ENCODE assay signal across 16 cellular contexts in the genomic region with DNA sequence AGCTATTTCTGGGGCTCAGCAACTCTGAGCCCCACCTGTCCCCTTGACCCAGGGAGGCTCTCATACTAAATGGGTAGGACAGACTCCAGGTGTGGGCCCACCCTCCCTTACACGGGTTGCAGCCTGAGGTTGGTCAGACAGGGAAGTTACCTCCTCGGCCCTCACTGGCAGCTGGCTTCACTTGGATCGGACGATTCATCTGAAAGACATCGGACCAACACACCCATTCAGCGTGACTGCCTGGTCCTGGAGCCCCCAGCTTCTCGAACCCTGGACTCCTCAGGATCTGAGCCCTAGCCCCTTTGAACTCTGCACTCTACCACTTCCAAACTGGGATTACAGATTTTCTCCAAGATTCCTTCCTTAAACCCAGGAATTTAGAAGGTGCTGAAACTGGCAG. TPM values are rescaled to one million over a fixed set of nuclear protein-coding genes. Genes with fewer than 3 reads are reported as not detected.
DNase-seq lines count a peak whose midpoint lies in the region; ATAC-seq and TF ChIP-seq lines count a peak whose summit lies in the region.
"Had no signal": no experiment of that assay in that cellular context is flagged by ENCODE, and none has a peak within 500 bp of the region (broad histone marks: within the 10 kb centered on the region; RNA-seq: fewer than 3 reads in every experiment).

No MANE protein-coding gene starts in this region.

- no peak overlapping the region for H3K27ac ChIP-seq in ACC112 (ENCODE audit: low read depth, low read length)
- H3K27ac ChIP-seq in RWPE2 (ENCODE audit: poor library complexity, severe bottlenecking): no peak overlapping the region
- H3K27ac ChIP-seq in endodermal cell (ENCODE audit: low read depth, low read length): no peak overlapping the region
- peak overlapping the region; percentile 100 for H3K27ac ChIP-seq in neural cell (ENCODE audit: low read length)
- H3K27ac ChIP-seq: C4-2B had no signal

- H3K79me2 ChIP-seq in ACC112 (ENCODE audit: control insufficient read depth, insufficient read depth, low read length, unreplicated experiment) (no peaks in the 10 kb centered on the region), neural cell (replicated peaks; ENCODE audit: insufficient read depth, low read length) (peaks cover 21% of the 10 kb centered on the region)

- H3F3A ChIP-seq in neural cell (ENCODE audit: insufficient read depth, low read length, poor library complexity, severe bottlenecking): peaks cover 4% of the 10 kb centered on the region

- H3K9me3 ChIP-seq in RWPE2 (ENCODE audit: severe bottlenecking) (no peaks in the 10 kb centered on the region), endodermal cell (ENCODE audit: control insufficient read depth, low read length) (no peaks in the 10 kb centered on the region), neural cell (ENCODE audit: low read length) (no peaks in the 10 kb centered on the region)
- H3K9me3 ChIP-seq: BE2C had no signal

- H3K9me2 ChIP-seq in neural cell (ENCODE audit: insufficient read depth, low read length): no peaks in the 10 kb centered on the region

- H3K27ac Mint-ChIP-seq in endodermal cell: no peak overlapping the region

- H3K4me2 ChIP-seq in neural cell (ENCODE audit: low read length): no peak overlapping the region

- H4K20me1 ChIP-seq in neural cell (ENCODE audit: insufficient read depth): no peaks in the 10 kb centered on the region

- H3K4me1 Mint-ChIP-seq in endodermal cell: no peaks in the 10 kb centered on the region

- DNase-seq in RWPE2 (ENCODE audit: low spot score) (peak; percentile 60), endodermal cell (peak; percentile 27), COLO829 (ENCODE audit: low spot score) (no peak), NCI-H1694 treated with DMSO at 0.1 percent for 48 hours (lab: John Stamatoyannopoulos, UW) (no peak)
- DNase-seq: BE2C; CD4-positive, alpha-beta memory T cell; COR-L47; DMS153; DMS79 treated with DMSO at 0.1 percent for 48 hours; GDM1 had no signal

- no peak for TF ChIP-seq CTCF in RWPE2 (IDR thresholded peaks at IDR 0.05; ENCODE audit: poor library complexity, severe bottlenecking)
- TF ChIP-seq CTCF in endodermal cell (conservative IDR thresholded peaks at IDR 0.05): no peak
- TF ChIP-seq CTCF in neural cell (IDR thresholded peaks at IDR 0.05; ENCODE audit: poor library complexity, severe bottlenecking): no peak

- H3K36me3 ChIP-seq in ACC112 (ENCODE audit: insufficient read depth, low read length) (no peaks in the 10 kb centered on the region), RWPE2 (ENCODE audit: low read depth) (no peaks in the 10 kb centered on the region), endodermal cell (ENCODE audit: control insufficient read depth, insufficient read depth, low read length) (no peaks in the 10 kb centered on the region), neural cell (ENCODE audit: insufficient read depth, low read length) (no peaks in the 10 kb centered on the region)
- H3K36me3 ChIP-seq: BE2C had no signal

- no peak overlapping the region for H3K4me3 Mint-ChIP-seq in endodermal cell
- H3K4me3 Mint-ChIP-seq: CD4-positive, alpha-beta memory T cell had no signal

- H3K9ac ChIP-seq in endodermal cell (ENCODE audit: extremely low read depth, low read length, poor library complexity, severe bottlenecking) (no peak overlapping the region), neural cell (ENCODE audit: low read length) (no peak overlapping the region)

- no peaks in the 10 kb centered on the region for H3K27me3 ChIP-seq in ACC112 (ENCODE audit: insufficient read depth, low read length)
- no peaks in the 10 kb centered on the region for H3K27me3 ChIP-seq in RWPE2 (ENCODE audit: insufficient read depth, poor library complexity, severe bottlenecking)
- peaks cover 64% of the 10 kb centered on the region for H3K27me3 ChIP-seq in endodermal cell (ENCODE audit: control insufficient read depth, insufficient read depth, low read length, poor library complexity, severe bottlenecking)
- no peaks in the 10 kb centered on the region for H3K27me3 ChIP-seq in neural cell (ENCODE audit: insufficient read depth, low read depth, low read length)
- H3K27me3 ChIP-seq: BE2C had no signal

- ATAC-seq in RWPE2 (ENCODE audit: low read depth) (no peak), GM18858 (IDR thresholded peaks at IDR 0.05; ENCODE audit: unreplicated experiment) (no peak)
- ATAC-seq: HCT116, HepG2 had no signal

- no peaks in the 10 kb centered on the region for H3K9me3 Mint-ChIP-seq in endodermal cell
- H3K9me3 Mint-ChIP-seq: CD4-positive, alpha-beta memory T cell had no signal

- no peaks in the 10 kb centered on the region for H3K36me3 Mint-ChIP-seq in endodermal cell (ENCODE audit: low read depth)

- WGBS in endodermal cell (ENCODE audit: insufficient coverage in 1 of 2, insufficient read length in 1 of 2), 2 experiments: 88 to 89% methylated on average over 7 of the region's 7 CpGs

- H3K4me3 ChIP-seq in ACC112 (ENCODE audit: low read depth, low read length): no peak overlapping the region
- H3K4me3 ChIP-seq in RWPE2 (ENCODE audit: severe bottlenecking): no peak overlapping the region
- no peak overlapping the region for H3K4me3 ChIP-seq in endodermal cell (ENCODE audit: low read length)
- H3K4me3 ChIP-seq in neural cell (ENCODE audit: low read length): no peak overlapping the region

- H3K4me1 ChIP-seq in ACC112 (ENCODE audit: control insufficient read depth, insufficient read depth, low read length, unreplicated experiment): peaks cover 13% of the 10 kb centered on the region
- no peaks in the 10 kb centered on the region for H3K4me1 ChIP-seq in RWPE2 (ENCODE audit: insufficient read depth, poor library complexity, severe bottlenecking)
- H3K4me1 ChIP-seq in endodermal cell (ENCODE audit: control insufficient read depth, insufficient read depth, low read length): no peaks in the 10 kb centered on the region
- H3K4me1 ChIP-seq: BE2C had no signal

- no peak for TF ChIP-seq RAD21 in neural cell (conservative IDR thresholded peaks at IDR 0.05)

- H2AFZ ChIP-seq in ACC112 (ENCODE audit: low read length, unreplicated experiment) (peak overlapping the region; percentile 55), neural cell (ENCODE audit: low read depth, low read length) (no peak overlapping the region)

- peaks cover 44% of the 10 kb centered on the region for H3K27me3 Mint-ChIP-seq in endodermal cell (ENCODE audit: insufficient read depth)
- H3K27me3 Mint-ChIP-seq: CD4-positive, alpha-beta memory T cell had no signal

- TF ChIP-seq EP300 in neural cell (conservative IDR thresholded peaks at IDR 0.05; ENCODE audit: poor library complexity, severe bottlenecking): no peak

TF ChIP-seq in neural cell, 6 proteins besides CTCF, POLR2A, EP300 and RAD21:
- TF ChIP-seq, protein P1, sequence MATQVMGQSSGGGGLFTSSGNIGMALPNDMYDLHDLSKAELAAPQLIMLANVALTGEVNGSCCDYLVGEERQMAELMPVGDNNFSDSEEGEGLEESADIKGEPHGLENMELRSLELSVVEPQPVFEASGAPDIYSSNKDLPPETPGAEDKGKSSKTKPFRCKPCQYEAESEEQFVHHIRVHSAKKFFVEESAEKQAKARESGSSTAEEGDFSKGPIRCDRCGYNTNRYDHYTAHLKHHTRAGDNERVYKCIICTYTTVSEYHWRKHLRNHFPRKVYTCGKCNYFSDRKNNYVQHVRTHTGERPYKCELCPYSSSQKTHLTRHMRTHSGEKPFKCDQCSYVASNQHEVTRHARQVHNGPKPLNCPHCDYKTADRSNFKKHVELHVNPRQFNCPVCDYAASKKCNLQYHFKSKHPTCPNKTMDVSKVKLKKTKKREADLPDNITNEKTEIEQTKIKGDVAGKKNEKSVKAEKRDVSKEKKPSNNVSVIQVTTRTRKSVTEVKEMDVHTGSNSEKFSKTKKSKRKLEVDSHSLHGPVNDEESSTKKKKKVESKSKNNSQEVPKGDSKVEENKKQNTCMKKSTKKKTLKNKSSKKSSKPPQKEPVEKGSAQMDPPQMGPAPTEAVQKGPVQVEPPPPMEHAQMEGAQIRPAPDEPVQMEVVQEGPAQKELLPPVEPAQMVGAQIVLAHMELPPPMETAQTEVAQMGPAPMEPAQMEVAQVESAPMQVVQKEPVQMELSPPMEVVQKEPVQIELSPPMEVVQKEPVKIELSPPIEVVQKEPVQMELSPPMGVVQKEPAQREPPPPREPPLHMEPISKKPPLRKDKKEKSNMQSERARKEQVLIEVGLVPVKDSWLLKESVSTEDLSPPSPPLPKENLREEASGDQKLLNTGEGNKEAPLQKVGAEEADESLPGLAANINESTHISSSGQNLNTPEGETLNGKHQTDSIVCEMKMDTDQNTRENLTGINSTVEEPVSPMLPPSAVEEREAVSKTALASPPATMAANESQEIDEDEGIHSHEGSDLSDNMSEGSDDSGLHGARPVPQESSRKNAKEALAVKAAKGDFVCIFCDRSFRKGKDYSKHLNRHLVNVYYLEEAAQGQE (IDR thresholded peaks at IDR 0.05; ENCODE audit: borderline replicate concordance): no peak
- no peak for TF ChIP-seq EZH2 (IDR thresholded peaks at IDR 0.05; ENCODE audit: borderline replicate concordance, insufficient read depth, low read length, poor library complexity, severe bottlenecking)

RNA-seq across cellular contexts. Expression of a gene that starts 15.4 kb away (rescaled TPM):
- total RNA-seq in endodermal cell: under 1 TPM; 0.46 to 0.62 TPM
- polyA plus RNA-seq in endodermal cell (2013, experiment 1 of 2): 1.5 TPM
- polyA plus RNA-seq in endodermal cell (2013, experiment 2 of 2): 1.4 TPM
- 68.6 and 90.1 TPM in 2 replicates for polyA plus RNA-seq in neural cell
- polyA minus RNA-seq in neural cell: 36.9 and 40.2 TPM in 2 replicates
- polyA plus RNA-seq: CD4-positive, alpha-beta memory T cell had no signal

RNA-seq across cellular contexts. Expression of a gene that starts 32.2 kb away (rescaled TPM):
- total RNA-seq in endodermal cell: 10 to 100 TPM; 87.3 to 92.1 TPM
- polyA plus RNA-seq in endodermal cell (2013, experiment 1 of 2): 74.3 TPM
- 56.8 TPM for polyA plus RNA-seq in endodermal cell (2013, experiment 2 of 2)
- polyA plus RNA-seq in neural cell: 200 and 218 TPM in 2 replicates
- polyA minus RNA-seq in neural cell: 138 and 150 TPM in 2 replicates

Comparison
In these comparisons a context has a peak if more than half of its experiments do, and no peak if none do; other contexts are left out.
1. DNase-seq: peak in RWPE2 (single experiment) and endodermal cell (single experiment); none in COLO829 (single experiment) and NCI-H1694 treated with DMSO at 0.1 percent for 48 hours (single experiment).